In the genomic region with DNA sequence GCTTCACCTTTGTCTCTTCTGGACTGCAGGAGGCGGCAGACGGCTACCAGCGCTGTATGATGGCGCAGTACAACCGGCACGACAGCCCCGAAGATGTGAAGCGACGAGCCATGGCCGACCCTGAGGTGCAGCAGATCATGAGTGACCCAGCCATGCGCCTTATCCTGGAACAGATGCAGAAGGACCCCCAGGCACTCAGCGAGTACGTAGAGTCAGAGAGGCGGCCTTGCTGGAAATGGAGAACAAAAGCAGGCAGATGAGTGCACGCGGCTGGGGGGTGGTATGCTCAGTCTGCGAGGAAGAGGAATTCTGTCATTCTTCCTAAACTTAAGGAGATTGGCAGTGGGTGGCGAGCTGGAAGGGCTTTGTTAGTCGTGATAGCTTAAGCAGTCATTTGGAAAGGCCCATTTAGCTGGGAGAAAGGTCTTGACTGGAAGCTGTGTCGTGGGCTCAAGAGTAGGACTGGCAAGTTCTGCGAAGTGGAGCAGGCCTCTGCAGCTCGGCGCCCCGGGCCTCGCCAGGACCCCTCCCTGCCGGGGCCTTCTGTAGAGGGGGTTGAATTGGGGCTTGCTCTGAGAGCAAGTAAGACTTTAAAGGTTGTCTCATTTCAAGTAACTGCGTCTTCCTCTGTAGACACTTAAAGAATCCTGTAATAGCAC, we compare ENCODE assay signal across 1 cellular context.
TF ChIP-seq lines count a peak whose summit lies in the region.

No MANE protein-coding gene starts in this region.

TF ChIP-seq in HEK293, 187 proteins besides CTCF, POLR2A, EP300 and RAD21:
- no peak for TF ChIP-seq ZNF248 (tag by site-specific recombination; IDR thresholded peaks at IDR 0.05)
- TF ChIP-seq ZNF146 (tag by site-specific recombination; IDR thresholded peaks at IDR 0.05): no peak
- no peak for TF ChIP-seq ZNF10 (tag by site-specific recombination; IDR thresholded peaks at IDR 0.05)
- no peak for TF ChIP-seq ZNF211 (tag by site-specific recombination; IDR thresholded peaks at IDR 0.05; ENCODE audit: low read depth)
- TF ChIP-seq, protein P1, sequence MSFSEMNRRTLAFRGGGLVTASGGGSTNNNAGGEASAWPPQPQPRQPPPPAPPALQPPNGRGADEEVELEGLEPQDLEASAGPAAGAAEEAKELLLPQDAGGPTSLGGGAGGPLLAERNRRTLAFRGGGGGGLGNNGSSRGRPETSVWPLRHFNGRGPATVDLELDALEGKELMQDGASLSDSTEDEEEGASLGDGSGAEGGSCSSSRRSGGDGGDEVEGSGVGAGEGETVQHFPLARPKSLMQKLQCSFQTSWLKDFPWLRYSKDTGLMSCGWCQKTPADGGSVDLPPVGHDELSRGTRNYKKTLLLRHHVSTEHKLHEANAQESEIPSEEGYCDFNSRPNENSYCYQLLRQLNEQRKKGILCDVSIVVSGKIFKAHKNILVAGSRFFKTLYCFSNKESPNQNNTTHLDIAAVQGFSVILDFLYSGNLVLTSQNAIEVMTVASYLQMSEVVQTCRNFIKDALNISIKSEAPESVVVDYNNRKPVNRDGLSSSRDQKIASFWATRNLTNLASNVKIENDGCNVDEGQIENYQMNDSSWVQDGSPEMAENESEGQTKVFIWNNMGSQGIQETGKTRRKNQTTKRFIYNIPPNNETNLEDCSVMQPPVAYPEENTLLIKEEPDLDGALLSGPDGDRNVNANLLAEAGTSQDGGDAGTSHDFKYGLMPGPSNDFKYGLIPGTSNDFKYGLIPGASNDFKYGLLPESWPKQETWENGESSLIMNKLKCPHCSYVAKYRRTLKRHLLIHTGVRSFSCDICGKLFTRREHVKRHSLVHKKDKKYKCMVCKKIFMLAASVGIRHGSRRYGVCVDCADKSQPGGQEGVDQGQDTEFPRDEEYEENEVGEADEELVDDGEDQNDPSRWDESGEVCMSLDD (tag by site-specific recombination; IDR thresholded peaks at IDR 0.05): no peak
- TF ChIP-seq ZNF473 (tag by site-specific recombination; IDR thresholded peaks at IDR 0.05): no peak
- TF ChIP-seq, protein P2, sequence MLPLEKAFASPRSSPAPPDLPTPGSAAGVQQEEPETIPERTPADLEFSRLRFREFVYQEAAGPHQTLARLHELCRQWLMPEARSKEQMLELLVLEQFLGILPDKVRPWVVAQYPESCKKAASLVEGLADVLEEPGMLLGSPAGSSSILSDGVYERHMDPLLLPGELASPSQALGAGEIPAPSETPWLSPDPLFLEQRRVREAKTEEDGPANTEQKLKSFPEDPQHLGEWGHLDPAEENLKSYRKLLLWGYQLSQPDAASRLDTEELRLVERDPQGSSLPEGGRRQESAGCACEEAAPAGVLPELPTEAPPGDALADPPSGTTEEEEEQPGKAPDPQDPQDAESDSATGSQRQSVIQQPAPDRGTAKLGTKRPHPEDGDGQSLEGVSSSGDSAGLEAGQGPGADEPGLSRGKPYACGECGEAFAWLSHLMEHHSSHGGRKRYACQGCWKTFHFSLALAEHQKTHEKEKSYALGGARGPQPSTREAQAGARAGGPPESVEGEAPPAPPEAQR (tag by site-specific recombination; IDR thresholded peaks at IDR 0.05): no peak
- no peak for TF ChIP-seq ZNF629 (tag by site-specific recombination; IDR thresholded peaks at IDR 0.05)
- TF ChIP-seq ZNF169 (tag by site-specific recombination; IDR thresholded peaks at IDR 0.05): no peak
- TF ChIP-seq, protein P3, sequence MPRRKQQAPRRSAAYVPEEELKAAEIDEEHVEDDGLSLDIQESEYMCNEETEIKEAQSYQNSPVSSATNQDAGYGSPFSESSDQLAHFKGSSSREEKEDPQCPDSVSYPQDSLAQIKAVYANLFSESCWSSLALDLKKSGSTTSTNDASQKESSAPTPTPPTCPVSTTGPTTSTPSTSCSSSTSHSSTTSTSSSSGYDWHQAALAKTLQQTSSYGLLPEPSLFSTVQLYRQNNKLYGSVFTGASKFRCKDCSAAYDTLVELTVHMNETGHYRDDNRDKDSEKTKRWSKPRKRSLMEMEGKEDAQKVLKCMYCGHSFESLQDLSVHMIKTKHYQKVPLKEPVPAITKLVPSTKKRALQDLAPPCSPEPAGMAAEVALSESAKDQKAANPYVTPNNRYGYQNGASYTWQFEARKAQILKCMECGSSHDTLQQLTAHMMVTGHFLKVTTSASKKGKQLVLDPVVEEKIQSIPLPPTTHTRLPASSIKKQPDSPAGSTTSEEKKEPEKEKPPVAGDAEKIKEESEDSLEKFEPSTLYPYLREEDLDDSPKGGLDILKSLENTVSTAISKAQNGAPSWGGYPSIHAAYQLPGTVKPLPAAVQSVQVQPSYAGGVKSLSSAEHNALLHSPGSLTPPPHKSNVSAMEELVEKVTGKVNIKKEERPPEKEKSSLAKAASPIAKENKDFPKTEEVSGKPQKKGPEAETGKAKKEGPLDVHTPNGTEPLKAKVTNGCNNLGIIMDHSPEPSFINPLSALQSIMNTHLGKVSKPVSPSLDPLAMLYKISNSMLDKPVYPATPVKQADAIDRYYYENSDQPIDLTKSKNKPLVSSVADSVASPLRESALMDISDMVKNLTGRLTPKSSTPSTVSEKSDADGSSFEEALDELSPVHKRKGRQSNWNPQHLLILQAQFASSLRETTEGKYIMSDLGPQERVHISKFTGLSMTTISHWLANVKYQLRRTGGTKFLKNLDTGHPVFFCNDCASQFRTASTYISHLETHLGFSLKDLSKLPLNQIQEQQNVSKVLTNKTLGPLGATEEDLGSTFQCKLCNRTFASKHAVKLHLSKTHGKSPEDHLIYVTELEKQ (tag by site-specific recombination; IDR thresholded peaks at IDR 0.05; ENCODE audit: borderline replicate concordance): no peak
- TF ChIP-seq ZNF311 (tag by site-specific recombination; IDR thresholded peaks at IDR 0.05; ENCODE audit: borderline replicate concordance): no peak
- TF ChIP-seq ZBTB7A (tag by site-specific recombination; IDR thresholded peaks at IDR 0.05; ENCODE audit: low read depth): no peak
- TF ChIP-seq ZBTB20 (tag by site-specific recombination; IDR thresholded peaks at IDR 0.05): no peak
- TF ChIP-seq, protein P4, sequence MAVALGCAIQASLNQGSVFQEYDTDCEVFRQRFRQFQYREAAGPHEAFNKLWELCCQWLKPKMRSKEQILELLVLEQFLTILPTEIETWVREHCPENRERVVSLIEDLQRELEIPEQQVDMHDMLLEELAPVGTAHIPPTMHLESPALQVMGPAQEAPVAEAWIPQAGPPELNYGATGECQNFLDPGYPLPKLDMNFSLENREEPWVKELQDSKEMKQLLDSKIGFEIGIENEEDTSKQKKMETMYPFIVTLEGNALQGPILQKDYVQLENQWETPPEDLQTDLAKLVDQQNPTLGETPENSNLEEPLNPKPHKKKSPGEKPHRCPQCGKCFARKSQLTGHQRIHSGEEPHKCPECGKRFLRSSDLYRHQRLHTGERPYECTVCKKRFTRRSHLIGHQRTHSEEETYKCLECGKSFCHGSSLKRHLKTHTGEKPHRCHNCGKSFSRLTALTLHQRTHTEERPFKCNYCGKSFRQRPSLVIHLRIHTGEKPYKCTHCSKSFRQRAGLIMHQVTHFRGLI (tag by site-specific recombination; IDR thresholded peaks at IDR 0.05): no peak
- TF ChIP-seq, protein P5, sequence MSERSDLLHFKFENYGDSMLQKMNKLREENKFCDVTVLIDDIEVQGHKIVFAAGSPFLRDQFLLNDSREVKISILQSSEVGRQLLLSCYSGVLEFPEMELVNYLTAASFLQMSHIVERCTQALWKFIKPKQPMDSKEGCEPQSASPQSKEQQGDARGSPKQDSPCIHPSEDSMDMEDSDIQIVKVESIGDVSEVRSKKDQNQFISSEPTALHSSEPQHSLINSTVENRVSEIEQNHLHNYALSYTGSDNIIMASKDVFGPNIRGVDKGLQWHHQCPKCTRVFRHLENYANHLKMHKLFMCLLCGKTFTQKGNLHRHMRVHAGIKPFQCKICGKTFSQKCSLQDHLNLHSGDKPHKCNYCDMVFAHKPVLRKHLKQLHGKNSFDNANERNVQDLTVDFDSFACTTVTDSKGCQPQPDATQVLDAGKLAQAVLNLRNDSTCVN (tag by site-specific recombination; optimal IDR thresholded peaks at IDR 0.05): no peak
TF ChIP-seq in HEK293: peak in this region for 0.
